In the genomic region with DNA sequence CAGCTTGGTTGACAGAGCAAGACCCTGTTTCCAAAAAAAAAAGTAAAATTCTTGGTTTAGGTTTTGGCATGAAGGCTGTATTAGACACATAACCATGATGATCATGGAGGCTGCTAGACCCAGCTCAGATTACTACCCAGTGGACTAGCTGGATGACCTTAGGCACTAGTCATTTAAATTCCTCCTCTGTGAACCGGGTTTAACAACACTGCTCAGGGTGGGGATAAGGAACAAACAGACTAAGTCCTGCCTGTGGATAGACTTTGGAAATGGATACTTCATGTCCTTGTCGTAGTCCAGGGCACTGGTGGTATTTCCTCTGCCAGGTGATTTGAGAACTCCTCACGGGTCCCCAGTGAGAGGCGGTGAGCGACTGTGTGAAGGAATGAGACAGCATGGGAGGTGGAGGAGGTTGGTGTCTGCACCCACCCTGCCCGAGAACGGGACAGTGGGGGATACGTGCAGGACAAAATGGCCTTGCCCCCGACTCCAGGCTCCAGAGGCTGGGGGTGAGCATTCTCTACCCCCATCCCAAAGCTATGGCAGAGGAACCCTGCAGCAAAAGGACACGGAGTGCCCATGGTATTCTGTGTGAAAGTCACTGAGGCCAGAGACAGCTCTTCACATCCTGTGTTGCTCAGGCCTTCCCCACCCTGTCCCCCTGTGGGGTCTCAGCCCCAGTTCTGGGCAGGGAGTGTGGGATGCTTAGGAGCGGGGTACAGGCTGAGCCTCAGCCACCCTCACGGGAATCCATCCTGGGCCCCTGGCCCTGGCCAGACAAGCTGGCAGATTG, we compare ENCODE assay signal across 13 cellular contexts.
DNase-seq lines count a peak whose midpoint lies in the region; ATAC-seq and TF ChIP-seq lines count a peak whose summit lies in the region.
"Had no signal": no experiment of that assay in that cellular context is flagged by ENCODE, and none has a peak within 500 bp of the region (broad histone marks: within the 10 kb centered on the region; RNA-seq: fewer than 3 reads in every experiment).

No MANE protein-coding gene starts in this region.

- CTCF ChIA-PET in CD8-positive, alpha-beta T cell (lab: Charles Lee): interaction anchor here (1.5 kb wide), 1 partner anchor 109 kb away, joined by 4 read pairs; no protein-coding TSS in a partner anchor

- no peaks in the 10 kb centered on the region for H3K27me3 Mint-ChIP-seq in CD8-positive, alpha-beta T cell (ENCODE audit: low read depth)
- peaks cover 6% of the 10 kb centered on the region for H3K27me3 Mint-ChIP-seq in brain

- no peak for DNase-seq in CD8-positive, alpha-beta T cell
- DNase-seq in right cardiac atrium (peak in 1 of 3 donors; percentile 10), COR-L47 (lab: John Stamatoyannopoulos, UW) (no peak)
- DNase-seq: activated CD4-positive, CD25-positive, alpha-beta regulatory T cell treated with anti-CD3 and anti-CD28 coated beads, Interleukin-2, amount 50 U/mL, for 72 hours; activated T-cell treated with anti-CD3 and anti-CD28 coated beads, Interleukin-2, amount 50 U/mL, for 1 hour; NCI-H1930 had no signal

- H3K4me3 Mint-ChIP-seq in CD8-positive, alpha-beta T cell: no peak overlapping the region
- H3K4me3 Mint-ChIP-seq in brain: peak overlapping the region in 4 of 5 experiments; percentile 15 to 54 (median 40)

- no peak overlapping the region for H3K27ac ChIP-seq in CD8-positive, alpha-beta T cell (ENCODE audit: low read depth, low read length)
- peak overlapping the region; percentile 3 for H3K27ac ChIP-seq in right cardiac atrium (ENCODE audit: low read length)
- H3K27ac ChIP-seq in parathyroid adenoma: no peak overlapping the region
- H3K27ac ChIP-seq: SJSA1 had no signal

- H3K9me3 ChIP-seq in CD8-positive, alpha-beta T cell (ENCODE audit: low read length): no peaks in the 10 kb centered on the region
- no peaks in the 10 kb centered on the region for H3K9me3 ChIP-seq in right cardiac atrium (ENCODE audit: control insufficient read depth, low read length)
- H3K9me3 ChIP-seq in parathyroid adenoma (ENCODE audit: control insufficient read depth, low read length): no peaks in the 10 kb centered on the region
- H3K9me3 ChIP-seq: SJSA1 had no signal

- H3K27me3 ChIP-seq in CD8-positive, alpha-beta T cell (ENCODE audit: insufficient read depth, low read length): no peaks in the 10 kb centered on the region
- H3K27me3 ChIP-seq in right cardiac atrium (ENCODE audit: control insufficient read depth, insufficient read depth) (no peaks in the 10 kb centered on the region), parathyroid adenoma (ENCODE audit: control insufficient read depth, insufficient read depth, low read length) (no peaks in the 10 kb centered on the region)

- no peak overlapping the region for H2AFZ ChIP-seq in parathyroid adenoma

- no peaks in the 10 kb centered on the region for H3K9me3 Mint-ChIP-seq in CD8-positive, alpha-beta T cell
- peaks cover 0 to 2% (median 0%) of the 10 kb centered on the region in 5 experiments for H3K9me3 Mint-ChIP-seq in brain

- no peaks in the 10 kb centered on the region for H3K79me2 ChIP-seq in parathyroid adenoma

- WGBS in right cardiac atrium: 46% methylated on average over 12 of the region's 12 CpGs

- POLR2A ChIA-PET in CD8-positive, alpha-beta T cell (lab: Charles Lee): no interaction called here

- H3K4me1 ChIP-seq in CD8-positive, alpha-beta T cell (ENCODE audit: insufficient read depth, low read length): peaks cover 51% of the 10 kb centered on the region
- H3K4me1 ChIP-seq in right cardiac atrium (ENCODE audit: control insufficient read depth, insufficient read depth, low read length) (peaks cover 15% of the 10 kb centered on the region), parathyroid adenoma (no peaks in the 10 kb centered on the region)
- H3K4me1 ChIP-seq: SJSA1 had no signal

- no peak for TF ChIP-seq CTCF in CD8-positive, alpha-beta T cell (IDR thresholded peaks at IDR 0.05)
- TF ChIP-seq CTCF in brain (conservative IDR thresholded peaks at IDR 0.05) (no peak), parathyroid adenoma (IDR thresholded peaks at IDR 0.05) (no peak)

- ATAC-seq in CD8-positive, alpha-beta T cell: no peak
- ATAC-seq in right cardiac atrium: peak; percentile 5 to 19
- ATAC-seq in GM21526 (IDR thresholded peaks at IDR 0.05; ENCODE audit: low FRiP score, unreplicated experiment): no peak
- ATAC-seq in GM21390 (IDR thresholded peaks at IDR 0.05; ENCODE audit: unreplicated experiment): no peak
- no peak for ATAC-seq in HG02759 (IDR thresholded peaks at IDR 0.05; ENCODE audit: unreplicated experiment)
- ATAC-seq: HCT116 had no signal

- H3K36me3 Mint-ChIP-seq in CD8-positive, alpha-beta T cell: peaks cover 18% of the 10 kb centered on the region
- H3K36me3 Mint-ChIP-seq in brain: no peaks in the 10 kb centered on the region

- H3K4me2 ChIP-seq in parathyroid adenoma (ENCODE audit: low read length): peak overlapping the region; percentile 27

- H3K27ac Mint-ChIP-seq in CD8-positive, alpha-beta T cell: peak overlapping the region; percentile 84
- peak overlapping the region; percentile 67 to 93 (median 85) for H3K27ac Mint-ChIP-seq in brain

- H3K4me1 Mint-ChIP-seq in CD8-positive, alpha-beta T cell (ENCODE audit: low read depth): peaks cover 85% of the 10 kb centered on the region
- peaks cover 81% of the 10 kb centered on the region for H3K4me1 Mint-ChIP-seq in brain

- no peaks in the 10 kb centered on the region for H3K36me3 ChIP-seq in CD8-positive, alpha-beta T cell (ENCODE audit: insufficient read depth, low read length)
- no peaks in the 10 kb centered on the region for H3K36me3 ChIP-seq in parathyroid adenoma (ENCODE audit: control insufficient read depth, insufficient read depth, low read length)
- H3K36me3 ChIP-seq: SJSA1 had no signal

- H3K9ac ChIP-seq in parathyroid adenoma: no peak overlapping the region

- H3K4me3 ChIP-seq in CD8-positive, alpha-beta T cell (ENCODE audit: low read depth, low read length): no peak overlapping the region
- H3K4me3 ChIP-seq in right cardiac atrium (ENCODE audit: low read length) (no peak overlapping the region), parathyroid adenoma (ENCODE audit: low read depth, low read length) (no peak overlapping the region)
- H3K4me3 ChIP-seq: SJSA1 had no signal

- intact Hi-C loops in CD8-positive, alpha-beta T cell (cut with DNase I, micrococcal nuclease): no loop called here
- intact Hi-C loops in right cardiac atrium (cut with DNase I): no loop called here

Comparison
In these comparisons a context has a peak if more than half of its experiments do, and no peak if none do; other contexts are left out.
1. ATAC-seq: peak in right cardiac atrium (2 of 2); none in CD8-positive, alpha-beta T cell (single experiment), GM21526 (single experiment), GM21390 (single experiment) and HG02759 (single experiment).